ENCODE assay signal across 27 cellular contexts in the genomic region with DNA sequence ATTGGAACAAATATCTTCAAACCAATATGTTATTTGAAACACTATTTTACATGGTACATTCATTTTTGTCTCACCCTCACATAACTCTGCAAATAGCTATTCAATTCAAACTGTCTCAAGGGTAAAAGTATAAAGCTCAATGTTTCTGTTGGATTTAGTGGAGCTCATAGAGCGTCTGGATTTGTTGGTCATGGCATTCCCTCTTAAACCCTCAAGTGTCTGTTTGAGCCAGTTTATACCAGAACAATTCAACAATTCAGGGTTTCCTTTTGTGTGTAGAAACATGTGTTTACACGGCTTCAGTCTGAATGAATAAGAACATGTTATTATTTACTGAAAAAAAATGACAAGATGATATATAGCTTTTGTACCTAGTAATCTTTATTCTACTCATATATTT.
DNase-seq lines count a peak whose midpoint lies in the region; ATAC-seq, FAIRE-seq and TF ChIP-seq lines count a peak whose summit lies in the region.
"Had no signal": no experiment of that assay in that cellular context is flagged by ENCODE, and none has a peak within 500 bp of the region (broad histone marks: within the 10 kb centered on the region; RNA-seq: fewer than 3 reads in every experiment).

No MANE protein-coding gene starts in this region.

- H4K8ac ChIP-seq in mesenchymal stem cell (ENCODE audit: low read length), result no peak overlapping the region

- H4K20me1 ChIP-seq in astrocyte (ENCODE audit: insufficient read depth, low read length) (no peaks in the 10 kb centered on the region), smooth muscle cell (ENCODE audit: low read depth) (no peaks in the 10 kb centered on the region)

- TF ChIP-seq CTCF in astrocyte (IDR thresholded peaks at IDR 0.05; ENCODE audit: insufficient read depth, low read depth, low read length) (no peak), smooth muscle cell (IDR thresholded peaks at IDR 0.05; ENCODE audit: borderline replicate concordance, insufficient read depth, poor library complexity, severe bottlenecking) (no peak), glutamatergic neuron (IDR thresholded peaks at IDR 0.05; ENCODE audit: partially characterized antibody, unreplicated experiment) (no peak)

- H3K27me3 Mint-ChIP-seq in astrocyte (ENCODE audit: low read depth, unreplicated experiment), result no peaks in the 10 kb centered on the region
- no peaks in the 10 kb centered on the region for H3K27me3 Mint-ChIP-seq in glutamatergic neuron (ENCODE audit: unreplicated experiment)
- H3K27me3 Mint-ChIP-seq: activated naive CD8-positive, alpha-beta T cell treated with anti-CD3 and anti-CD28 coated beads for 36 hours; central memory CD8-positive, alpha-beta T cell had no signal

- H3K4me3 ChIP-seq in astrocyte (ENCODE audit: insufficient read depth, low read depth, low read length) (no peak overlapping the region), mesenchymal stem cell (ENCODE audit: insufficient read depth in 1 of 2, low read depth in 1 of 2, low read length in 2 of 2) (no peak overlapping the region), smooth muscle cell (no peak overlapping the region)
- H3K4me3 ChIP-seq: ascending aorta, GM12878, mucosa of descending colon, right atrium auricular region, thoracic aorta, uterus had no signal

- H2BK12ac ChIP-seq in mesenchymal stem cell (ENCODE audit: low read length in 2 of 2), result no peak overlapping the region

- no peak overlapping the region for H3K4me3 Mint-ChIP-seq in astrocyte (ENCODE audit: unreplicated experiment)
- no peak overlapping the region for H3K4me3 Mint-ChIP-seq in glutamatergic neuron (ENCODE audit: unreplicated experiment)
- H3K4me3 Mint-ChIP-seq: activated CD8-positive, alpha-beta T cell treated with anti-CD3 and anti-CD28 coated beads, Interleukin-2, amount 10 ng/mL, durations not matched to agents 7 days and 5 days; activated naive CD8-positive, alpha-beta T cell treated with anti-CD3 and anti-CD28 coated beads for 36 hours; central memory CD8-positive, alpha-beta T cell; T-helper 1 cell treated with Interleukin-12 subunit alpha and Interleukin-12 subunit beta and Interleukin-4 antibody, amounts not matched to agents 30 μg/mL and 1 μg/mL, for 36 hours had no signal

- H3K9me3 Mint-ChIP-seq in astrocyte (ENCODE audit: unreplicated experiment), result no peaks in the 10 kb centered on the region
- no peaks in the 10 kb centered on the region for H3K9me3 Mint-ChIP-seq in glutamatergic neuron (ENCODE audit: unreplicated experiment)
- H3K9me3 Mint-ChIP-seq: activated naive CD8-positive, alpha-beta T cell treated with anti-CD3 and anti-CD28 coated beads for 36 hours; T-helper 1 cell treated with Interleukin-12 subunit alpha and Interleukin-12 subunit beta and Interleukin-4 antibody, amounts not matched to agents 30 μg/mL and 1 μg/mL, for 36 hours had no signal

- no peak overlapping the region for H4K91ac ChIP-seq in mesenchymal stem cell (ENCODE audit: low read length)

- H2BK120ac ChIP-seq in mesenchymal stem cell (ENCODE audit: low read depth, low read length), result no peak overlapping the region

- ATAC-seq in activated CD4-positive, CD25-positive, alpha-beta regulatory T cell treated with anti-CD3 and anti-CD28 coated beads, Interleukin-2, amount 50 U/mL, for 24 hours, result no peak
- ATAC-seq: activated CD8-positive, alpha-beta T cell treated with anti-CD3 and anti-CD28 coated beads, Interleukin-2, amount 10 ng/mL, durations not matched to agents 7 days and 5 days; GM12878; mucosa of descending colon had no signal

- H3K36me3 ChIP-seq in astrocyte (ENCODE audit: insufficient read depth, low read length) (no peaks in the 10 kb centered on the region), mesenchymal stem cell (ENCODE audit: control insufficient read depth in 1 of 2, insufficient read depth in 2 of 2, low read depth in 1 of 2, low read length in 2 of 2) (no peaks in the 10 kb centered on the region), smooth muscle cell (ENCODE audit: low read depth) (no peaks in the 10 kb centered on the region)
- H3K36me3 ChIP-seq: ascending aorta, right atrium auricular region, thoracic aorta, uterus had no signal

- peak; percentile 31 for DNase-seq in NCI-H2029 treated with DMSO at 0.1 percent for 48 hours (lab: John Stamatoyannopoulos, UW)
- no peak for DNase-seq in astrocyte (ENCODE audit: low read depth)
- peak; percentile 32 for DNase-seq in mesenchymal stem cell
- DNase-seq in smooth muscle cell (lab: John Stamatoyannopoulos, UW; ENCODE audit: unreplicated experiment), result no peak
- DNase-seq in GM19239 (ENCODE audit: insufficient read length, low spot score), result no peak
- no peak for DNase-seq in glutamatergic neuron
- DNase-seq in T-helper 2 cell, result no peak
- DNase-seq: activated CD8-positive, alpha-beta T cell treated with anti-CD3 and anti-CD28 coated beads, Interleukin-2, amount 10 ng/mL, durations not matched to agents 7 days and 5 days; activated effector memory CD4-positive, alpha-beta T cell treated with anti-CD3 and anti-CD28 coated beads, Interleukin-2, amount 50 U/mL, for 16 hours; activated naive CD8-positive, alpha-beta T cell treated with anti-CD3 and anti-CD28 coated beads for 36 hours; dermis blood vessel endothelial cell; mucosa of descending colon; NCI-H1436 treated with DMSO at 0.1 percent for 48 hours; NCI-H2171 treated with DMSO at 0.1 percent for 48 hours; NCI-H526; stimulated activated naive CD4-positive, alpha-beta T cell treated with Interleukin-2 at 50 U/mL for 16 hours; uterus had no signal

- H3K27ac ChIP-seq in astrocyte (ENCODE audit: low read depth, low read length), result no peak overlapping the region
- H3K27ac ChIP-seq in mesenchymal stem cell (ENCODE audit: low read length, poor library complexity, severe bottlenecking), result no peak overlapping the region
- H3K27ac ChIP-seq in smooth muscle cell (ENCODE audit: low read depth), result peak overlapping the region; percentile 71
- H3K27ac ChIP-seq: HL-60, right atrium auricular region, uterus had no signal

- no peak for FAIRE-seq in astrocyte (lab: Jason Lieb, UNC)
- no peak for FAIRE-seq in GM19239 (lab: Jason Lieb, UNC)
- FAIRE-seq: D721Med, GM12878, islet of Langerhans had no signal

- H3K4me1 Mint-ChIP-seq in astrocyte (ENCODE audit: low read depth, unreplicated experiment), result peaks cover 6% of the 10 kb centered on the region
- no peaks in the 10 kb centered on the region for H3K4me1 Mint-ChIP-seq in glutamatergic neuron (ENCODE audit: low read depth, unreplicated experiment)
- H3K4me1 Mint-ChIP-seq: activated naive CD8-positive, alpha-beta T cell treated with anti-CD3 and anti-CD28 coated beads for 36 hours; central memory CD8-positive, alpha-beta T cell had no signal

- H3K4ac ChIP-seq in mesenchymal stem cell (ENCODE audit: low read depth in 1 of 2, low read length in 2 of 2), result no peak overlapping the region

- no peak overlapping the region for H2BK5ac ChIP-seq in mesenchymal stem cell (ENCODE audit: low read depth, low read length, poor library complexity, severe bottlenecking)

- H3K27ac Mint-ChIP-seq in astrocyte (ENCODE audit: unreplicated experiment) (peak overlapping the region; percentile 64), glutamatergic neuron (ENCODE audit: unreplicated experiment) (no peak overlapping the region)
- H3K27ac Mint-ChIP-seq: activated CD8-positive, alpha-beta T cell treated with anti-CD3 and anti-CD28 coated beads, Interleukin-2, amount 10 ng/mL, durations not matched to agents 7 days and 5 days; activated naive CD8-positive, alpha-beta T cell treated with anti-CD3 and anti-CD28 coated beads for 36 hours; T-helper 1 cell treated with Interleukin-12 subunit alpha and Interleukin-12 subunit beta and Interleukin-4 antibody, amounts not matched to agents 30 μg/mL and 1 μg/mL, for 36 hours had no signal

- H3K9ac ChIP-seq in astrocyte (ENCODE audit: low read length) (no peak overlapping the region), mesenchymal stem cell (ENCODE audit: low read length) (no peak overlapping the region), smooth muscle cell (ENCODE audit: low read depth) (no peak overlapping the region)

- no peak overlapping the region for H2BK15ac ChIP-seq in mesenchymal stem cell (ENCODE audit: low read depth, poor library complexity, severe bottlenecking)

- H3K36me3 Mint-ChIP-seq in astrocyte (ENCODE audit: low read depth, unreplicated experiment) (no peaks in the 10 kb centered on the region), glutamatergic neuron (ENCODE audit: unreplicated experiment) (no peaks in the 10 kb centered on the region)
- H3K36me3 Mint-ChIP-seq: activated naive CD8-positive, alpha-beta T cell treated with anti-CD3 and anti-CD28 coated beads for 36 hours had no signal

- H3K79me1 ChIP-seq in mesenchymal stem cell (replicated peaks; ENCODE audit: low read length, poor library complexity, severe bottlenecking), result no peaks in the 10 kb centered on the region

- no peak overlapping the region for H3K18ac ChIP-seq in mesenchymal stem cell (ENCODE audit: low read depth in 1 of 2, low read length in 2 of 2)

- no peak overlapping the region for H3K14ac ChIP-seq in mesenchymal stem cell (ENCODE audit: low read length in 2 of 2)

- no peak overlapping the region for H2AFZ ChIP-seq in astrocyte (ENCODE audit: low read depth, low read length)
- no peak overlapping the region for H2AFZ ChIP-seq in mesenchymal stem cell (ENCODE audit: low read depth, low read length)
- peak overlapping the region; percentile 11 for H2AFZ ChIP-seq in smooth muscle cell (ENCODE audit: low read depth)

- H3F3A ChIP-seq in smooth muscle cell (ENCODE audit: low read depth), result no peaks in the 10 kb centered on the region

- H2AK5ac ChIP-seq in mesenchymal stem cell (ENCODE audit: low read length, severe bottlenecking), result no peak overlapping the region

- no CpG with 5 or more reads among the region's 2 CpGs for WGBS in mesenchymal stem cell
- WGBS in smooth muscle cell (ENCODE audit: low lambda C conversion rate), result 17% methylated on average over 2 of the region's 2 CpGs

- peaks cover 2% of the 10 kb centered on the region for H3K4me1 ChIP-seq in astrocyte (ENCODE audit: insufficient read depth, low read length)
- H3K4me1 ChIP-seq in mesenchymal stem cell (ENCODE audit: control insufficient read depth, insufficient read depth, low read depth, low read length), result no peaks in the 10 kb centered on the region
- peaks cover 9% of the 10 kb centered on the region for H3K4me1 ChIP-seq in smooth muscle cell (ENCODE audit: low read depth)
- H3K4me1 ChIP-seq: right atrium auricular region, uterus had no signal

- H3K27me3 ChIP-seq in astrocyte (ENCODE audit: insufficient read depth, low read length) (no peaks in the 10 kb centered on the region), mesenchymal stem cell (ENCODE audit: control insufficient read depth in 1 of 2, insufficient read depth in 1 of 2, low read length in 2 of 2) (no peaks in the 10 kb centered on the region), smooth muscle cell (ENCODE audit: low read depth) (no peaks in the 10 kb centered on the region)
- H3K27me3 ChIP-seq: ascending aorta, right atrium auricular region, uterus had no signal

- no peaks in the 10 kb centered on the region for H3K9me3 ChIP-seq in astrocyte (ENCODE audit: insufficient read depth, low read depth, low read length)
- no peaks in the 10 kb centered on the region for H3K9me3 ChIP-seq in mesenchymal stem cell (ENCODE audit: control insufficient read depth, low read length)
- H3K9me3 ChIP-seq in smooth muscle cell (replicated peaks; ENCODE audit: low read depth), result no peaks in the 10 kb centered on the region
- H3K9me3 ChIP-seq: ascending aorta, mucosa of descending colon, right atrium auricular region, thoracic aorta, uterus had no signal

- peak overlapping the region; percentile 14 for H3K4me2 ChIP-seq in astrocyte (ENCODE audit: low read length)
- no peak overlapping the region for H3K4me2 ChIP-seq in mesenchymal stem cell (ENCODE audit: low read length, poor library complexity, severe bottlenecking)
- peak overlapping the region; percentile 45 for H3K4me2 ChIP-seq in smooth muscle cell

- H3K79me2 ChIP-seq in astrocyte (ENCODE audit: insufficient read depth, low read length) (no peaks in the 10 kb centered on the region), smooth muscle cell (ENCODE audit: low read depth) (no peaks in the 10 kb centered on the region)

- no peak overlapping the region for H3K23ac ChIP-seq in mesenchymal stem cell (ENCODE audit: low read length in 2 of 2)

Comparison
In these comparisons a context has a peak if more than half of its experiments do, and no peak if none do; other contexts are left out.
1. DNase-seq: peak in NCI-H2029 treated with DMSO at 0.1 percent for 48 hours (single experiment) and mesenchymal stem cell (single experiment); none in astrocyte (single experiment), smooth muscle cell (single experiment), GM19239 (single experiment), glutamatergic neuron (single experiment) and T-helper 2 cell (0 of 5).